In genomic region chr20:50037575-50037974, GRCh38 we compare ENCODE assay signal across 19 cellular contexts. TPM values are rescaled to one million over a fixed set of nuclear protein-coding genes. Genes with fewer than 3 reads are reported as not detected.
"Had no signal": no experiment of that assay in that cellular context is flagged by ENCODE, and none has a peak within 500 bp of the region (broad histone marks: within the 10 kb centered on the region; RNA-seq: fewer than 3 reads in every experiment).

No MANE protein-coding gene starts in this region.

- H3K9me3 ChIP-seq: left ventricle myocardium inferior, lower lobe of right lung, sigmoid colon, tibial artery had no signal

- H3K27me3 Mint-ChIP-seq: memory B cell; natural killer cell treated with Interleukin-12 subunit alpha and Interleukin-12 subunit beta and Interleukin-15 and Interleukin-18, amount 100 ng/mL, for 72 hours; stimulated activated naive CD8-positive, alpha-beta T cell treated with anti-CD3 and anti-CD28 coated beads, Interleukin-15, Interleukin-2, amounts not matched to agents 100 ng/mL and 50 ng/mL, for 24 hours had no signal

- H3K27ac Mint-ChIP-seq: immature natural killer cell; memory B cell; natural killer cell treated with Interleukin-12 subunit alpha and Interleukin-12 subunit beta and Interleukin-15 and Interleukin-18, amount 100 ng/mL, for 72 hours; stimulated activated effector memory CD8-positive, alpha-beta T cell treated with anti-CD3 and anti-CD28 coated beads, Interleukin-12 subunit alpha, Interleukin-12 subunit beta, amount 100 ng/mL, for 72 hours; stimulated activated naive CD8-positive, alpha-beta T cell treated with anti-CD3 and anti-CD28 coated beads, Interleukin-15, Interleukin-2, amounts not matched to agents 100 ng/mL and 50 ng/mL, for 24 hours had no signal

- H3K4me3 ChIP-seq: left ventricle myocardium inferior, lower lobe of right lung, sigmoid colon, skin epidermis, tibial artery had no signal

- FAIRE-seq: keratinocyte had no signal

- H3K27me3 ChIP-seq: sigmoid colon, tibial artery had no signal

- H3K4me3 Mint-ChIP-seq: immature natural killer cell; memory B cell; natural killer cell treated with Interleukin-12 subunit alpha and Interleukin-12 subunit beta and Interleukin-15 and Interleukin-18, amount 100 ng/mL, for 72 hours; stimulated activated effector memory CD8-positive, alpha-beta T cell treated with anti-CD3 and anti-CD28 coated beads, Interleukin-12 subunit alpha, Interleukin-12 subunit beta, amount 100 ng/mL, for 72 hours; stimulated activated naive CD8-positive, alpha-beta T cell treated with anti-CD3 and anti-CD28 coated beads, Interleukin-15, Interleukin-2, amounts not matched to agents 100 ng/mL and 50 ng/mL, for 24 hours had no signal

- DNase-seq: erythroblast; immature natural killer cell; left cardiac atrium; left ventricle myocardium inferior; lower lobe of right lung; midbrain; posterior cingulate gyrus; sigmoid colon; stimulated activated CD4-positive, alpha-beta T cell treated with anti-CD3 and anti-CD28 coated beads, Interleukin-4, amount 100 ng/mL, for 1 hour; stimulated activated CD8-positive, alpha-beta memory T cell treated with anti-CD3 and anti-CD28 coated beads, Interleukin-4, amount 100 ng/mL, for 48 hours; tibial artery had no signal

- H3K4me1 Mint-ChIP-seq: immature natural killer cell had no signal

- H3K36me3 Mint-ChIP-seq: immature natural killer cell; memory B cell; natural killer cell treated with Interleukin-12 subunit alpha and Interleukin-12 subunit beta and Interleukin-15 and Interleukin-18, amount 100 ng/mL, for 72 hours; stimulated activated effector memory CD8-positive, alpha-beta T cell treated with anti-CD3 and anti-CD28 coated beads, Interleukin-12 subunit alpha, Interleukin-12 subunit beta, amount 100 ng/mL, for 72 hours had no signal

- H3K9me3 Mint-ChIP-seq: immature natural killer cell; memory B cell; natural killer cell treated with Interleukin-12 subunit alpha and Interleukin-12 subunit beta and Interleukin-15 and Interleukin-18, amount 100 ng/mL, for 72 hours; stimulated activated effector memory CD8-positive, alpha-beta T cell treated with anti-CD3 and anti-CD28 coated beads, Interleukin-12 subunit alpha, Interleukin-12 subunit beta, amount 100 ng/mL, for 72 hours; stimulated activated naive CD8-positive, alpha-beta T cell treated with anti-CD3 and anti-CD28 coated beads, Interleukin-15, Interleukin-2, amounts not matched to agents 100 ng/mL and 50 ng/mL, for 24 hours had no signal

- H3K27ac ChIP-seq: foreskin keratinocyte, left ventricle myocardium inferior, lower lobe of right lung, sigmoid colon, tibial artery had no signal

- ATAC-seq: left cardiac atrium; lower lobe of right lung; natural killer cell treated with Interleukin-12 subunit alpha and Interleukin-12 subunit beta and Interleukin-15 and Interleukin-18, amount 100 ng/mL, for 72 hours had no signal

- H3K36me3 ChIP-seq: left ventricle myocardium inferior, lower lobe of right lung, sigmoid colon, tibial artery had no signal

RNA-seq across cellular contexts. Expression of gene SNAI1, which starts 54.8 kb away (rescaled TPM):
- total RNA-seq: temporal lobe had no signal
- polyA plus RNA-seq: keratinocyte had no signal
